In genomic region chr9:129166962-129167557, GRCh38 we compare ENCODE assay signal across 7 cellular contexts. TPM values are rescaled to one million over a fixed set of nuclear protein-coding genes. Genes with fewer than 3 reads are reported as not detected.
DNase-seq lines count a peak whose midpoint lies in the region; ATAC-seq and TF ChIP-seq lines count a peak whose summit lies in the region.

No MANE protein-coding gene starts in this region.

- H3K79me2 ChIP-seq in MM.1S (ENCODE audit: low read length), result no peaks in the 10 kb centered on the region
- H3K79me2 ChIP-seq in parathyroid adenoma, result no peaks in the 10 kb centered on the region

- peak overlapping the region; percentile 35; the same call in 1 of the 2 replicates for H2AFZ ChIP-seq in MM.1S (ENCODE audit: low read length)
- H2AFZ ChIP-seq in parathyroid adenoma, result peak overlapping the region; percentile 70

- H3K9me3 ChIP-seq in MM.1S (replicated peaks; ENCODE audit: insufficient read depth, low read length) (no peaks in the 10 kb centered on the region), parathyroid adenoma (ENCODE audit: control insufficient read depth, low read length) (no peaks in the 10 kb centered on the region)

- no peak for TF ChIP-seq CTCF in MM.1S (IDR thresholded peaks at IDR 0.05; ENCODE audit: low read length)
- TF ChIP-seq CTCF in parathyroid adenoma (IDR thresholded peaks at IDR 0.05), result no peak

- H3K4me1 ChIP-seq in MM.1S (ENCODE audit: low read length) (no peaks in the 10 kb centered on the region), parathyroid adenoma (peaks cover 6% of the 10 kb centered on the region)

- H3K4me3 ChIP-seq in MM.1S (ENCODE audit: low read length) (no peak overlapping the region; the same call in 1 of the 2 replicates), parathyroid adenoma (ENCODE audit: low read depth, low read length) (peak overlapping the region; percentile 53)

- POLR2A ChIA-PET in activated CD4-positive, alpha-beta memory T cell treated with anti-CD3 and anti-CD28 coated beads, Interleukin-2, amount 10 ng/mL, durations not matched to agents 7 days and 5 days (lab: Charles Lee), result interaction anchor here (1.1 to 3.5 kb wide), 3 partner anchors 11 to 27 kb away, joined by 3 to 13 read pairs (median 3); partner anchors contain the start of gene IER5L

- peak overlapping the region; percentile 32 for H3K4me3 Mint-ChIP-seq in activated CD4-positive, alpha-beta memory T cell treated with anti-CD3 and anti-CD28 coated beads, Interleukin-2, amount 10 ng/mL, durations not matched to agents 7 days and 5 days

- no peaks in the 10 kb centered on the region for H4K20me1 ChIP-seq in MM.1S (ENCODE audit: insufficient read depth, low read length)

- CTCF ChIA-PET in activated CD4-positive, alpha-beta memory T cell treated with anti-CD3 and anti-CD28 coated beads, Interleukin-2, amount 10 ng/mL, durations not matched to agents 7 days and 5 days (lab: Charles Lee), result interaction anchor here (0.9 to 1.7 kb wide), 8 partner anchors 11 to 458 kb away, joined by 3 to 12 read pairs (median 6); partner anchors contain the start of gene IER5L

- ATAC-seq in GM19467 (IDR thresholded peaks at IDR 0.05; ENCODE audit: unreplicated experiment), result no peak
- no peak for ATAC-seq in GM21367 (IDR thresholded peaks at IDR 0.05; ENCODE audit: unreplicated experiment)

- no peaks in the 10 kb centered on the region for H3K9me3 Mint-ChIP-seq in activated CD4-positive, alpha-beta memory T cell treated with anti-CD3 and anti-CD28 coated beads, Interleukin-2, amount 10 ng/mL, durations not matched to agents 7 days and 5 days

- H3F3A ChIP-seq in MM.1S (ENCODE audit: insufficient read depth, low read length), result no peaks in the 10 kb centered on the region

- no peak overlapping the region for H3K27ac ChIP-seq in MM.1S (ENCODE audit: low read length)
- peak overlapping the region; percentile 53 for H3K27ac ChIP-seq in parathyroid adenoma

- H3K9ac ChIP-seq in MM.1S (ENCODE audit: low read length) (no peak overlapping the region), parathyroid adenoma (no peak overlapping the region)

- DNase-seq in ELF-1 (ENCODE audit: low read depth, low spot score) (peak; percentile 82), MM.1S (no peak), foreskin melanocyte (peak; percentile 48)
- DNase-seq in activated CD4-positive, alpha-beta memory T cell treated with anti-CD3 and anti-CD28 coated beads, Interleukin-2, amount 10 ng/mL, durations not matched to agents 7 days and 5 days, result no peak

- H3K36me3 ChIP-seq in MM.1S (replicated peaks; ENCODE audit: insufficient read depth, low read length) (no peaks in the 10 kb centered on the region), parathyroid adenoma (ENCODE audit: control insufficient read depth, insufficient read depth, low read length) (no peaks in the 10 kb centered on the region)

- peaks cover 3% of the 10 kb centered on the region for H3K27me3 Mint-ChIP-seq in activated CD4-positive, alpha-beta memory T cell treated with anti-CD3 and anti-CD28 coated beads, Interleukin-2, amount 10 ng/mL, durations not matched to agents 7 days and 5 days

- no peaks in the 10 kb centered on the region for H3K9me2 ChIP-seq in MM.1S (replicated peaks; ENCODE audit: insufficient read depth, low read length)

- H3K4me2 ChIP-seq in MM.1S (ENCODE audit: low read depth, low read length) (peak overlapping the region; percentile 9; the same call in 1 of the 2 replicates), parathyroid adenoma (ENCODE audit: low read length) (peak overlapping the region; percentile 86)

- no peaks in the 10 kb centered on the region for H3K36me3 Mint-ChIP-seq in activated CD4-positive, alpha-beta memory T cell treated with anti-CD3 and anti-CD28 coated beads, Interleukin-2, amount 10 ng/mL, durations not matched to agents 7 days and 5 days (ENCODE audit: low read depth)

- peaks cover 4% of the 10 kb centered on the region; the same call in 1 of the 2 replicates for H3K27me3 ChIP-seq in MM.1S (replicated peaks; ENCODE audit: insufficient read depth, low read length)
- no peaks in the 10 kb centered on the region for H3K27me3 ChIP-seq in parathyroid adenoma (ENCODE audit: control insufficient read depth, insufficient read depth, low read length)

- peak overlapping the region; percentile 58 for H3K27ac Mint-ChIP-seq in activated CD4-positive, alpha-beta memory T cell treated with anti-CD3 and anti-CD28 coated beads, Interleukin-2, amount 10 ng/mL, durations not matched to agents 7 days and 5 days

- peaks cover 35% of the 10 kb centered on the region for H3K4me1 Mint-ChIP-seq in activated CD4-positive, alpha-beta memory T cell treated with anti-CD3 and anti-CD28 coated beads, Interleukin-2, amount 10 ng/mL, durations not matched to agents 7 days and 5 days

RNA-seq across cellular contexts. Expression of gene IER5L, which starts 11.0 kb away (rescaled TPM):
- 1 to 10 TPM; 2.4 to 3.0 TPM for total RNA-seq in activated CD4-positive, alpha-beta memory T cell treated with anti-CD3 and anti-CD28 coated beads, Interleukin-2, amount 10 ng/mL, durations not matched to agents 7 days and 5 days

RNA-seq across cellular contexts. Expression of gene PTPA, which starts 55.8 kb away (rescaled TPM):
- total RNA-seq in activated CD4-positive, alpha-beta memory T cell treated with anti-CD3 and anti-CD28 coated beads, Interleukin-2, amount 10 ng/mL, durations not matched to agents 7 days and 5 days, result 10 to 100 TPM; 88.3 to 97.7 TPM

RNA-seq across cellular contexts. Expression of gene CRAT, which starts 56.5 kb away (rescaled TPM):
- total RNA-seq in activated CD4-positive, alpha-beta memory T cell treated with anti-CD3 and anti-CD28 coated beads, Interleukin-2, amount 10 ng/mL, durations not matched to agents 7 days and 5 days, result 10 to 100 TPM; 17.3 to 18.2 TPM

Comparison
In these comparisons a context has a peak if more than half of its experiments do, and no peak if none do; other contexts are left out.
1. DNase-seq: peak in ELF-1 (single experiment) and foreskin melanocyte (single experiment); none in MM.1S (single experiment) and activated CD4-positive, alpha-beta memory T cell treated with anti-CD3 and anti-CD28 coated beads, Interleukin-2, amount 10 ng/mL, durations not matched to agents 7 days and 5 days (single experiment).